In the genomic region with DNA sequence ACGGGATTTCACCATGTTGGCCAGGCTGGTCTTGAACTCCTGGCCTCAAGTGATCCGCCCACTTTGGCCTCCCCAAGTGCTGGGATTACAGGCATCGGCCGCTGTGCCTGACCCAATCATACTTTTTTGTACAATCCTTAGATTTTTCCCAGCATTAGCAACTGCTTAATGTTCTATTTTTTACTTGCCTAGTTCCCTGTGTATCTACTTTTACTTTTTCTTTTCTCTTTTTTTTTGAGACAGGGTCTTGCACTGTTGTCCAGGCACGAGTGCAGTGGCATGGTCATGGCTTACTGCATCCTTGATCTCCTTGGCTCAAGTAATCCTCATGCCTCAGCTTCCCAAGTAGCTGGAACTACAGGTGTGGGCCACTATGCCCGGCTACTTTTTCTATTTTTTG, we compare ENCODE assay signal across 15 cellular contexts. TPM values are rescaled to one million over a fixed set of nuclear protein-coding genes. Genes with fewer than 3 reads are reported as not detected.
A peak's percentile ranks its signal among the peaks of the same experiment; 100 is the strongest.
DNase-seq lines count a peak whose midpoint lies in the region; ATAC-seq and TF ChIP-seq lines count a peak whose summit lies in the region.
"Had no signal": no experiment of that assay in that cellular context is flagged by ENCODE, and none has a peak within 500 bp of the region (broad histone marks: within the 10 kb centered on the region; RNA-seq: fewer than 3 reads in every experiment).

No MANE protein-coding gene starts in this region.

- POLR2A ChIA-PET in activated CD4-positive, alpha-beta memory T cell treated with anti-CD3 and anti-CD28 coated beads for 36 hours (lab: Charles Lee) = interaction anchor here (1.0 to 2.5 kb wide), 4 partner anchors 8 to 147 kb away, joined by 3 to 11 read pairs (median 7); a partner anchor contains a TSS
- POLR2A ChIA-PET in activated CD4-positive, alpha-beta memory T cell treated with anti-CD3 and anti-CD28 coated beads, Interleukin-2, amount 10 ng/mL, durations not matched to agents 7 days and 5 days (lab: Charles Lee) = interaction anchor here (0.6 to 4.1 kb wide), 6 partner anchors 10 to 107 kb away, joined by 3 to 22 read pairs (median 4); a partner anchor contains a TSS
- POLR2A ChIA-PET in HEK293 (lab: Yijun Ruan, JAX) = interaction anchor here (1.6 to 2.1 kb wide), 5 partner anchors 9 to 107 kb away, joined by 3 to 15 read pairs (median 4); a partner anchor contains a TSS
- POLR2A ChIA-PET in activated naive CD8-positive, alpha-beta T cell treated with anti-CD3 and anti-CD28 coated beads, Interleukin-2, amount 10 ng/mL, durations not matched to agents 7 days and 5 days (lab: Charles Lee) = interaction anchor here (0.7 to 3.9 kb wide), 3 partner anchors 9 to 374 kb away, joined by 3 to 23 read pairs (median 8); a partner anchor contains a TSS

- H3K4me1 Mint-ChIP-seq in activated CD4-positive, alpha-beta memory T cell treated with anti-CD3 and anti-CD28 coated beads for 36 hours (ENCODE audit: low read depth) = peaks cover 71% of the 10 kb centered on the region
- peaks cover 59% of the 10 kb centered on the region for H3K4me1 Mint-ChIP-seq in activated CD4-positive, alpha-beta memory T cell treated with anti-CD3 and anti-CD28 coated beads, Interleukin-2, amount 10 ng/mL, durations not matched to agents 7 days and 5 days
- H3K4me1 Mint-ChIP-seq in activated naive CD8-positive, alpha-beta T cell treated with anti-CD3 and anti-CD28 coated beads, Interleukin-2, amount 10 ng/mL, durations not matched to agents 7 days and 5 days = peaks cover 52% of the 10 kb centered on the region
- H3K4me1 Mint-ChIP-seq in neural crest cell = peaks cover 38% of the 10 kb centered on the region

- CTCF ChIA-PET in activated CD4-positive, alpha-beta memory T cell treated with anti-CD3 and anti-CD28 coated beads for 36 hours (lab: Charles Lee) = interaction anchor here (1.1 to 3.2 kb wide), 5 partner anchors 10 to 107 kb away, joined by 3 to 18 read pairs (median 4); a partner anchor contains a TSS
- CTCF ChIA-PET in activated CD4-positive, alpha-beta memory T cell treated with anti-CD3 and anti-CD28 coated beads, Interleukin-2, amount 10 ng/mL, durations not matched to agents 7 days and 5 days (lab: Charles Lee) = interaction anchor here (1.0 to 2.1 kb wide), 8 partner anchors 9 to 124 kb away, joined by 3 to 17 read pairs (median 4); a partner anchor contains a TSS
- CTCF ChIA-PET in HEK293 (lab: Yijun Ruan, JAX) = interaction anchor here (0.5 to 4.7 kb wide), 7 partner anchors 10 to 125 kb away, joined by 3 to 41 read pairs (median 7); a partner anchor contains a TSS

- H3K36me3 Mint-ChIP-seq in activated CD4-positive, alpha-beta memory T cell treated with anti-CD3 and anti-CD28 coated beads for 36 hours = peaks cover 22% of the 10 kb centered on the region
- peaks cover 26% of the 10 kb centered on the region for H3K36me3 Mint-ChIP-seq in activated CD4-positive, alpha-beta memory T cell treated with anti-CD3 and anti-CD28 coated beads, Interleukin-2, amount 10 ng/mL, durations not matched to agents 7 days and 5 days (ENCODE audit: low read depth)
- H3K36me3 Mint-ChIP-seq in activated naive CD8-positive, alpha-beta T cell treated with anti-CD3 and anti-CD28 coated beads, Interleukin-2, amount 10 ng/mL, durations not matched to agents 7 days and 5 days = peaks cover 23% of the 10 kb centered on the region
- H3K36me3 Mint-ChIP-seq in neural crest cell (ENCODE audit: low read depth) = no peaks in the 10 kb centered on the region

- H3K27ac ChIP-seq in HEK293 (ENCODE audit: extremely low read depth, low read depth, low read length) = peak overlapping the region; percentile 84; the same call in 1 of the 2 replicates
- H3K27ac ChIP-seq: GM23248, Peyer's patch had no signal

- peaks cover 3 to 7% of the 10 kb centered on the region in 2 experiments for H3K36me3 ChIP-seq in HEK293 (ENCODE audit: control insufficient read depth in 2 of 2, insufficient read depth in 1 of 2, low read length in 2 of 2)
- H3K36me3 ChIP-seq: Peyer's patch had no signal

- TF ChIP-seq CTCF in HEK293 (tag by site-specific recombination; IDR thresholded peaks at IDR 0.05) (no peak), neural crest cell (conservative IDR thresholded peaks at IDR 0.05) (no peak)

- no peak for DNase-seq in activated CD4-positive, alpha-beta memory T cell treated with anti-CD3 and anti-CD28 coated beads for 36 hours
- no peak for DNase-seq in activated CD4-positive, alpha-beta memory T cell treated with anti-CD3 and anti-CD28 coated beads, Interleukin-2, amount 10 ng/mL, durations not matched to agents 7 days and 5 days
- no peak for DNase-seq in activated naive CD8-positive, alpha-beta T cell treated with anti-CD3 and anti-CD28 coated beads, Interleukin-2, amount 10 ng/mL, durations not matched to agents 7 days and 5 days
- DNase-seq in neural crest cell (ENCODE audit: low read depth, low spot score) (no peak), HCEC 1CT (no peak)
- DNase-seq: ACHN, dorsolateral prefrontal cortex, GM23248, mesenchymal stem cell, Peyer's patch, posterior cingulate gyrus, T1000 had no signal

- H3K4me3 Mint-ChIP-seq in activated CD4-positive, alpha-beta memory T cell treated with anti-CD3 and anti-CD28 coated beads for 36 hours = no peak overlapping the region
- H3K4me3 Mint-ChIP-seq in activated CD4-positive, alpha-beta memory T cell treated with anti-CD3 and anti-CD28 coated beads, Interleukin-2, amount 10 ng/mL, durations not matched to agents 7 days and 5 days = no peak overlapping the region
- no peak overlapping the region for H3K4me3 Mint-ChIP-seq in activated naive CD8-positive, alpha-beta T cell treated with anti-CD3 and anti-CD28 coated beads, Interleukin-2, amount 10 ng/mL, durations not matched to agents 7 days and 5 days
- H3K4me3 Mint-ChIP-seq in neural crest cell = peak overlapping the region; percentile 97

- ATAC-seq in activated naive CD8-positive, alpha-beta T cell treated with anti-CD3 and anti-CD28 coated beads, Interleukin-2, amount 10 ng/mL, durations not matched to agents 7 days and 5 days (ENCODE audit: low read depth) = no peak
- ATAC-seq in HG03460 (IDR thresholded peaks at IDR 0.05; ENCODE audit: unreplicated experiment) (no peak), GM21526 (IDR thresholded peaks at IDR 0.05; ENCODE audit: low FRiP score, unreplicated experiment) (no peak)

- H3K27me3 Mint-ChIP-seq in activated CD4-positive, alpha-beta memory T cell treated with anti-CD3 and anti-CD28 coated beads for 36 hours = no peaks in the 10 kb centered on the region
- no peaks in the 10 kb centered on the region for H3K27me3 Mint-ChIP-seq in activated CD4-positive, alpha-beta memory T cell treated with anti-CD3 and anti-CD28 coated beads, Interleukin-2, amount 10 ng/mL, durations not matched to agents 7 days and 5 days
- no peaks in the 10 kb centered on the region for H3K27me3 Mint-ChIP-seq in activated naive CD8-positive, alpha-beta T cell treated with anti-CD3 and anti-CD28 coated beads, Interleukin-2, amount 10 ng/mL, durations not matched to agents 7 days and 5 days
- H3K27me3 Mint-ChIP-seq in neural crest cell (ENCODE audit: low read depth) = no peaks in the 10 kb centered on the region

- peaks cover 33% of the 10 kb centered on the region for H3K4me1 ChIP-seq in HEK293 (ENCODE audit: control insufficient read depth, insufficient read depth, low read length)

- H3K9me3 Mint-ChIP-seq in activated CD4-positive, alpha-beta memory T cell treated with anti-CD3 and anti-CD28 coated beads for 36 hours = no peaks in the 10 kb centered on the region
- H3K9me3 Mint-ChIP-seq in activated CD4-positive, alpha-beta memory T cell treated with anti-CD3 and anti-CD28 coated beads, Interleukin-2, amount 10 ng/mL, durations not matched to agents 7 days and 5 days = no peaks in the 10 kb centered on the region
- no peaks in the 10 kb centered on the region for H3K9me3 Mint-ChIP-seq in activated naive CD8-positive, alpha-beta T cell treated with anti-CD3 and anti-CD28 coated beads, Interleukin-2, amount 10 ng/mL, durations not matched to agents 7 days and 5 days
- H3K9me3 Mint-ChIP-seq in neural crest cell = no peaks in the 10 kb centered on the region

- peak overlapping the region; percentile 4 for H3K27ac Mint-ChIP-seq in activated CD4-positive, alpha-beta memory T cell treated with anti-CD3 and anti-CD28 coated beads for 36 hours
- H3K27ac Mint-ChIP-seq in activated CD4-positive, alpha-beta memory T cell treated with anti-CD3 and anti-CD28 coated beads, Interleukin-2, amount 10 ng/mL, durations not matched to agents 7 days and 5 days = no peak overlapping the region
- peak overlapping the region; percentile 43 for H3K27ac Mint-ChIP-seq in activated naive CD8-positive, alpha-beta T cell treated with anti-CD3 and anti-CD28 coated beads, Interleukin-2, amount 10 ng/mL, durations not matched to agents 7 days and 5 days
- no peak overlapping the region for H3K27ac Mint-ChIP-seq in neural crest cell (ENCODE audit: unreplicated experiment)

- intact Hi-C loops in activated CD4-positive, alpha-beta memory T cell treated with anti-CD3 and anti-CD28 coated beads for 36 hours (cut with micrococcal nuclease) = no loop called here

- H3K4me3 ChIP-seq in HEK293 (ENCODE audit: low read depth, low read length) = no peak overlapping the region
- H3K4me3 ChIP-seq: GM23248, Peyer's patch had no signal

- no peaks in the 10 kb centered on the region for H3K9me3 ChIP-seq in HEK293 (ENCODE audit: control insufficient read depth, insufficient read depth, low read depth, low read length)
- H3K9me3 ChIP-seq: Peyer's patch had no signal

TF ChIP-seq in HEK293, 187 proteins besides CTCF, POLR2A, EP300 and RAD21 (continues in another document):
- TF ChIP-seq ZBTB48 (tag by site-specific recombination; IDR thresholded peaks at IDR 0.05) (no peak), ZBTB17 (tag by site-specific recombination; IDR thresholded peaks at IDR 0.05) (0 out of 2 replicates have a peak, but pooled peaks have one; percentile 14), ZNF335 (tag by site-specific recombination; conservative IDR thresholded peaks at IDR 0.05) (peak; percentile 80)
- TF ChIP-seq, protein P1, sequence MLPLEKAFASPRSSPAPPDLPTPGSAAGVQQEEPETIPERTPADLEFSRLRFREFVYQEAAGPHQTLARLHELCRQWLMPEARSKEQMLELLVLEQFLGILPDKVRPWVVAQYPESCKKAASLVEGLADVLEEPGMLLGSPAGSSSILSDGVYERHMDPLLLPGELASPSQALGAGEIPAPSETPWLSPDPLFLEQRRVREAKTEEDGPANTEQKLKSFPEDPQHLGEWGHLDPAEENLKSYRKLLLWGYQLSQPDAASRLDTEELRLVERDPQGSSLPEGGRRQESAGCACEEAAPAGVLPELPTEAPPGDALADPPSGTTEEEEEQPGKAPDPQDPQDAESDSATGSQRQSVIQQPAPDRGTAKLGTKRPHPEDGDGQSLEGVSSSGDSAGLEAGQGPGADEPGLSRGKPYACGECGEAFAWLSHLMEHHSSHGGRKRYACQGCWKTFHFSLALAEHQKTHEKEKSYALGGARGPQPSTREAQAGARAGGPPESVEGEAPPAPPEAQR (tag by site-specific recombination; IDR thresholded peaks at IDR 0.05) = no peak

RNA-seq across cellular contexts. Expression of a gene that starts 9.5 kb away (rescaled TPM):
- 100 to 1,000 TPM; 174 to 182 TPM for total RNA-seq in activated CD4-positive, alpha-beta memory T cell treated with anti-CD3 and anti-CD28 coated beads for 36 hours
- total RNA-seq in activated CD4-positive, alpha-beta memory T cell treated with anti-CD3 and anti-CD28 coated beads, Interleukin-2, amount 10 ng/mL, durations not matched to agents 7 days and 5 days = 100 to 1,000 TPM; 130 to 132 TPM
- 100 to 1,000 TPM; 149 to 155 TPM for total RNA-seq in activated naive CD8-positive, alpha-beta T cell treated with anti-CD3 and anti-CD28 coated beads, Interleukin-2, amount 10 ng/mL, durations not matched to agents 7 days and 5 days
- 69.3 and 79.4 TPM in 2 replicates for total RNA-seq in neural crest cell

Comparison
In these comparisons a context has a peak if more than half of its experiments do, and no peak if none do; other contexts are left out.
1. H3K27ac Mint-ChIP-seq: peak in activated CD4-positive, alpha-beta memory T cell treated with anti-CD3 and anti-CD28 coated beads for 36 hours (single experiment) and activated naive CD8-positive, alpha-beta T cell treated with anti-CD3 and anti-CD28 coated beads, Interleukin-2, amount 10 ng/mL, durations not matched to agents 7 days and 5 days (single experiment); none in activated CD4-positive, alpha-beta memory T cell treated with anti-CD3 and anti-CD28 coated beads, Interleukin-2, amount 10 ng/mL, durations not matched to agents 7 days and 5 days (single experiment) and neural crest cell (single experiment).